ENCODE assay signal across 21 cellular contexts in genomic region chr12:89200217-89200616, GRCh38.
"Had no signal": no experiment of that assay in that cellular context is flagged by ENCODE, and none has a peak within 500 bp of the region (broad histone marks: within the 10 kb centered on the region; RNA-seq: fewer than 3 reads in every experiment).

No MANE protein-coding gene starts in this region.

- H3K27ac Mint-ChIP-seq: T-cell; T-helper 1 cell treated with Interleukin-12 subunit alpha and Interleukin-12 subunit beta and Interleukin-4 antibody, amounts not matched to agents 30 μg/mL and 1 μg/mL, for 36 hours had no signal

- H3K9me3 Mint-ChIP-seq: T-cell; T-helper 1 cell treated with Interleukin-12 subunit alpha and Interleukin-12 subunit beta and Interleukin-4 antibody, amounts not matched to agents 30 μg/mL and 1 μg/mL, for 36 hours had no signal

- H3K27me3 Mint-ChIP-seq: T-cell had no signal

- H3K36me3 Mint-ChIP-seq: T-cell had no signal

- ATAC-seq: T-cell had no signal

- H3K4me3 Mint-ChIP-seq: T-cell; T-helper 1 cell treated with Interleukin-12 subunit alpha and Interleukin-12 subunit beta and Interleukin-4 antibody, amounts not matched to agents 30 μg/mL and 1 μg/mL, for 36 hours had no signal

- DNase-seq: KBM-7, NCI-H1092, NCI-H1105 treated with DMSO at 0.1 percent for 48 hours, NCI-H1417 treated with DMSO at 0.1 percent for 48 hours, NCI-H187, NCI-H2029, NCI-H2081 treated with DMSO at 0.1 percent for 48 hours, NCI-H2171, NCI-H226, NCI-H446, NCI-H510A, NCI-H524 treated with DMSO at 0.1 percent for 48 hours, NCI-H69, NCI-H774, OCI-M1, Right ventricle myocardium superior, RPMI8226, SIG-M5, SW 1271, T-cell had no signal
